16 cellular contexts compared by ENCODE assay signal in genomic region chr2:161722547-161723503, GRCh38.
"Had no signal": no experiment of that assay in that cellular context is flagged by ENCODE, and none has a peak within 500 bp of the region (broad histone marks: within the 10 kb centered on the region; RNA-seq: fewer than 3 reads in every experiment).

No MANE protein-coding gene starts in this region.

- H3K4me3 Mint-ChIP-seq: activated naive CD8-positive, alpha-beta T cell treated with anti-CD3 and anti-CD28 coated beads, Interleukin-2, amount 50 U/mL, for 24 hours; dendritic cell treated with granulocyte-macrophage colony-stimulating factor and Interleukin-4, amounts not matched to agents 40 ng/mL and 50 ng/mL, for 4 days; stimulated activated memory B cell treated with anti-CD40 and anti-IgM and Interleukin-4, amounts not matched to agents 10 μg/mL and 1 μg/mL and 100 μg/mL, for 72 hours; T-helper 2 cell treated with Interferon-gamma antibody and Interleukin-4, amounts not matched to agents 5 μg/mL and 100 μg/mL, for 36 hours had no signal

- DNase-seq: activated CD4-positive, alpha-beta T cell treated with anti-CD3 and anti-CD28 coated beads, Interleukin-2, amount 50 U/mL, for 1 hour; activated CD8-positive, alpha-beta memory T cell treated with anti-CD3 and anti-CD28 coated beads for 24 hours; activated naive CD4-positive, alpha-beta T cell treated with Interleukin-2 at 50 U/mL for 16 hours; activated naive CD8-positive, alpha-beta T cell treated with anti-CD3 and anti-CD28 coated beads, Interleukin-2, amount 50 U/mL, for 24 hours; effector memory CD4-positive, alpha-beta T cell; left cardiac atrium; naive B cell; retina; thyroid gland had no signal

- H3K27ac ChIP-seq: epithelial cell of prostate, neutrophil, thyroid gland had no signal

- H3K36me3 ChIP-seq: neutrophil, thyroid gland had no signal

- H3K27ac Mint-ChIP-seq: activated naive CD8-positive, alpha-beta T cell treated with anti-CD3 and anti-CD28 coated beads, Interleukin-2, amount 50 U/mL, for 24 hours; dendritic cell treated with granulocyte-macrophage colony-stimulating factor and Interleukin-4, amounts not matched to agents 40 ng/mL and 50 ng/mL, for 4 days; naive B cell; stimulated activated memory B cell treated with anti-CD40 and anti-IgM and Interleukin-4, amounts not matched to agents 10 μg/mL and 1 μg/mL and 100 μg/mL, for 72 hours; T-helper 2 cell treated with Interferon-gamma antibody and Interleukin-4, amounts not matched to agents 5 μg/mL and 100 μg/mL, for 36 hours had no signal

- ATAC-seq: activated CD4-positive, CD25-positive, alpha-beta regulatory T cell treated with anti-CD3 and anti-CD28 coated beads, Interleukin-2, amount 50 U/mL, for 24 hours; activated naive CD8-positive, alpha-beta T cell treated with anti-CD3 and anti-CD28 coated beads, Interleukin-2, amount 50 U/mL, for 24 hours; left cardiac atrium; stimulated activated memory B cell treated with anti-CD40 and anti-IgM and Interleukin-4, amounts not matched to agents 10 μg/mL and 1 μg/mL and 100 μg/mL, for 72 hours had no signal

- H3K4me1 ChIP-seq: thyroid gland had no signal

- H3K27me3 ChIP-seq: neutrophil, thyroid gland had no signal

- H3K36me3 Mint-ChIP-seq: naive B cell; stimulated activated memory B cell treated with anti-CD40 and anti-IgM and Interleukin-4, amounts not matched to agents 10 μg/mL and 1 μg/mL and 100 μg/mL, for 72 hours had no signal

- H3K4me3 ChIP-seq: lung, thyroid gland had no signal

- H3K4me1 Mint-ChIP-seq: activated naive CD8-positive, alpha-beta T cell treated with anti-CD3 and anti-CD28 coated beads, Interleukin-2, amount 50 U/mL, for 24 hours; naive B cell; stimulated activated memory B cell treated with anti-CD40 and anti-IgM and Interleukin-4, amounts not matched to agents 10 μg/mL and 1 μg/mL and 100 μg/mL, for 72 hours had no signal

- H3K9me3 ChIP-seq: neutrophil, thyroid gland had no signal
